In genomic region chr2:71071681-71072398, GRCh38 we compare ENCODE assay signal across 8 cellular contexts. TPM values are rescaled to one million over a fixed set of nuclear protein-coding genes. Genes with fewer than 3 reads are reported as not detected.
A peak's percentile ranks its signal among the peaks of the same experiment; 100 is the strongest.
DNase-seq lines count a peak whose midpoint lies in the region; ATAC-seq lines count a peak whose summit lies in the region.

No MANE protein-coding gene starts in this region.

- DNase-seq in Ammon's horn (ENCODE audit: low spot score) (peak; percentile 67), epithelial cell of prostate (ENCODE audit: low read depth, low spot score) (no peak), occipital lobe (lab: John Stamatoyannopoulos, UW) (no peak), glomerular visceral epithelial cell (ENCODE audit: extremely low spot score) (no peak)
- DNase-seq in activated CD4-positive, alpha-beta T cell treated with anti-CD3 and anti-CD28 coated beads, Interleukin-2, amount 50 U/mL, for 1 hour: peak; percentile 51
- peak; percentile 25 to 59 (median 37) for DNase-seq in stimulated activated CD4-positive, alpha-beta T cell treated with anti-CD3 and anti-CD28 coated beads, TNF-alpha, amount 100 ng/mL, for 24 hours (ENCODE audit: low read depth in 3 of 3)

- ATAC-seq in GM19438 (IDR thresholded peaks at IDR 0.05; ENCODE audit: low read depth, unreplicated experiment) (peak; percentile 51), HG03575 (IDR thresholded peaks at IDR 0.05; ENCODE audit: extremely low read depth, insufficient number of reproducible peaks, low FRiP score, unreplicated experiment) (peak; percentile 33)

- peak overlapping the region; percentile 86 for H3K27ac ChIP-seq in epithelial cell of prostate

RNA-seq across cellular contexts. Expression of gene NAGK, which starts 3.4 kb away (rescaled TPM):
- total RNA-seq in occipital lobe: 34.0 TPM

RNA-seq across cellular contexts. Expression of gene MCEE, which starts 58.2 kb away (rescaled TPM):
- total RNA-seq in occipital lobe: 10.3 TPM

RNA-seq across cellular contexts. Expression of gene MPHOSPH10, which starts 58.6 kb away (rescaled TPM):
- total RNA-seq in occipital lobe: 28.9 TPM

Comparison
In these comparisons a context has a peak if more than half of its experiments do, and no peak if none do; other contexts are left out.
1. DNase-seq: peak in Ammon's horn (single experiment), activated CD4-positive, alpha-beta T cell treated with anti-CD3 and anti-CD28 coated beads, Interleukin-2, amount 50 U/mL, for 1 hour (single experiment) and stimulated activated CD4-positive, alpha-beta T cell treated with anti-CD3 and anti-CD28 coated beads, TNF-alpha, amount 100 ng/mL, for 24 hours (3 of 3); none in epithelial cell of prostate (single experiment), occipital lobe (single experiment) and glomerular visceral epithelial cell (single experiment).